1 cellular context compared by ENCODE assay signal in genomic region chr5:72816297-72817075, GRCh38.
TF ChIP-seq lines count a peak whose summit lies in the region.

Gene TNPO1, plus strand, starts transcription at chr5:72816661. Its CDS starts 77 bp downstream, at chr5:72816738.

TF ChIP-seq in K562, 482 proteins besides CTCF, POLR2A, EP300 and RAD21 (continued from another document and continues in another):
- TF ChIP-seq NFYB (IDR thresholded peaks at IDR 0.05; ENCODE audit: extremely low read depth, insufficient read length) = no peak
- no peak for TF ChIP-seq TCF7L2 (IDR thresholded peaks at IDR 0.05; ENCODE audit: low read depth, low read length)
- TF ChIP-seq IFI16 (CRISPR knock-in tag; IDR thresholded peaks at IDR 0.05) = no peak
- no peak; the same call in 1 of the 2 replicates for TF ChIP-seq ZSCAN32 (CRISPR knock-in tag; IDR thresholded peaks at IDR 0.05)
- TF ChIP-seq GMEB1 (CRISPR knock-in tag; IDR thresholded peaks at IDR 0.05) = peak; percentile 41
- no peak for TF ChIP-seq ARHGAP35 (IDR thresholded peaks at IDR 0.05; ENCODE audit: partially characterized antibody)
- no peak for TF ChIP-seq KAT2B (IDR thresholded peaks at IDR 0.05; ENCODE audit: low read depth, low read length)
- TF ChIP-seq RBFOX2 (IDR thresholded peaks at IDR 0.05; ENCODE audit: low read depth, low read length) = peak; percentile 98
- no peak for TF ChIP-seq TOE1 (IDR thresholded peaks at IDR 0.05; ENCODE audit: borderline replicate concordance)
- no peak for TF ChIP-seq TOE1 (CRISPR knock-in tag; IDR thresholded peaks at IDR 0.05; ENCODE audit: borderline replicate concordance, low read depth)
- TF ChIP-seq ARID4B (CRISPR knock-in tag; IDR thresholded peaks at IDR 0.05) = peak; percentile 47; the same call in 1 of the 2 replicates
- peak; percentile 49; the same call in 1 of the 2 replicates for TF ChIP-seq TFAP4 (CRISPR knock-in tag; IDR thresholded peaks at IDR 0.05; ENCODE audit: borderline replicate concordance)
- no peak; the same call in 1 of the 2 replicates for TF ChIP-seq ZNF584 (CRISPR knock-in tag; IDR thresholded peaks at IDR 0.05; ENCODE audit: low read depth)
- no peak for TF ChIP-seq KLF6 (CRISPR knock-in tag; IDR thresholded peaks at IDR 0.05; ENCODE audit: borderline replicate concordance)
- TF ChIP-seq ZSCAN29 (IDR thresholded peaks at IDR 0.05) = no peak
- TF ChIP-seq ARID3B (CRISPR knock-in tag; IDR thresholded peaks at IDR 0.05; ENCODE audit: borderline replicate concordance) = no peak
- peak; percentile 49 for TF ChIP-seq CHD1 (IDR thresholded peaks at IDR 0.05; ENCODE audit: low read length)
- no peak for TF ChIP-seq ELF2 (CRISPR knock-in tag; IDR thresholded peaks at IDR 0.05)
- peak; percentile 99 for TF ChIP-seq UBTF (IDR thresholded peaks at IDR 0.05; ENCODE audit: borderline replicate concordance in 1 of 2, low read depth in 2 of 2, low read length in 2 of 2)
- no peak for TF ChIP-seq KHSRP (IDR thresholded peaks at IDR 0.05)
- TF ChIP-seq ATF1 (CRISPR knock-in tag; IDR thresholded peaks at IDR 0.05) = no peak
- no peak for TF ChIP-seq ATF1 (tag; IDR thresholded peaks at IDR 0.05)
- TF ChIP-seq ZHX1 (conservative IDR thresholded peaks at IDR 0.05; ENCODE audit: low read length) = no peak
- no peak for TF ChIP-seq MCM3 (IDR thresholded peaks at IDR 0.05)
- TF ChIP-seq HNRNPUL1 (IDR thresholded peaks at IDR 0.05; ENCODE audit: low read length) = no peak
- no peak for TF ChIP-seq ZNF830 (CRISPR knock-in tag; IDR thresholded peaks at IDR 0.05)
- no peak for TF ChIP-seq MIER1 (IDR thresholded peaks at IDR 0.05; ENCODE audit: low read depth)
- no peak for TF ChIP-seq CREBBP (IDR thresholded peaks at IDR 0.05; ENCODE audit: low read depth, low read length)
- TF ChIP-seq XRCC4 (IDR thresholded peaks at IDR 0.05; ENCODE audit: extremely low read depth, insufficient read depth, insufficient read length) = no peak
- TF ChIP-seq CXXC5 (CRISPR knock-in tag; IDR thresholded peaks at IDR 0.05) = peak; percentile 78
- TF ChIP-seq HDAC1 (IDR thresholded peaks at IDR 0.05) = peak in 1 of 2 experiments; percentile 68; a peak in 2 of 4 replicates
- TF ChIP-seq SMAD1 (IDR thresholded peaks at IDR 0.05; ENCODE audit: low read depth, low read length, partially characterized antibody) = peak; percentile 60
- TF ChIP-seq ZNF592 (IDR thresholded peaks at IDR 0.05) = no peak
- TF ChIP-seq CEBPZ (IDR thresholded peaks at IDR 0.05; ENCODE audit: borderline replicate concordance, low read depth, low read length) = no peak
- no peak for TF ChIP-seq ZFP91 (CRISPR knock-in tag; IDR thresholded peaks at IDR 0.05)
